20 cellular contexts compared by ENCODE assay signal in genomic region chr4:8366601-8367000, GRCh38.
"Had no signal": no experiment of that assay in that cellular context is flagged by ENCODE, and none has a peak within 500 bp of the region (broad histone marks: within the 10 kb centered on the region; RNA-seq: fewer than 3 reads in every experiment).

No MANE protein-coding gene starts in this region.

- ATAC-seq: HepG2 had no signal

- H3K4me2 ChIP-seq: SK-N-SH had no signal

- DNase-seq: IMR-90, Karpas-422, KG1, MM.1S, NCI-H1092 treated with DMSO at 0.1 percent for 48 hours, NCI-H1436, NCI-H187, NCI-H2029, NCI-H2081 treated with DMSO at 0.1 percent for 48 hours, NCI-H2171, NCI-H226, NCI-H446, NCI-H510A, NCI-H524 treated with DMSO at 0.1 percent for 48 hours, NCI-H69, NCI-H774, RPMI8226, SHP77 had no signal

- H3K9ac ChIP-seq: SK-N-SH had no signal
